In genomic region chr21:29499734-29500343, GRCh38 we compare ENCODE assay signal across 8 cellular contexts.
DNase-seq lines count a peak whose midpoint lies in the region; ATAC-seq and TF ChIP-seq lines count a peak whose summit lies in the region.

No MANE protein-coding gene starts in this region.

- no peaks in the 10 kb centered on the region for H3K9me3 ChIP-seq in HCT116 (ENCODE audit: control insufficient read depth in 1 of 2, insufficient read depth in 1 of 2, low read depth in 1 of 2, low read length in 2 of 2)

- intact Hi-C loops in HCT116 (cut with micrococcal nuclease) = loop anchor here (2.0 kb wide), 1 partner anchor 411 kb away; no protein-coding TSS in a partner anchor
- intact Hi-C loops in sciatic nerve (cut with DNase I) = no loop called here

- RAD21 ChIA-PET in HCT116 (lab: Charles Lee; ENCODE audit: low non-redundant PET in 1 of 2, low total read pairs in 2 of 2, uncharacterized antibody in 2 of 2, unreplicated experiment in 2 of 2) = no interaction called here

- POLR2A ChIA-PET in HCT116 (lab: Charles Lee) = no interaction called here
- POLR2A ChIA-PET in T-cell (lab: Charles Lee) = no interaction called here

- CTCF ChIA-PET in HCT116 (lab: Charles Lee) (interaction anchor here (0.8 to 1.7 kb wide), 4 partner anchors 10 to 95 kb away, joined by 3 to 6 read pairs (median 3); no protein-coding TSS in a partner anchor), T-cell (lab: Charles Lee) (no interaction called here)
- CTCF ChIA-PET in activated naive CD4-positive, alpha-beta T cell treated with anti-CD3 and anti-CD28 coated beads, Interleukin-2, amount 10 ng/mL, durations not matched to agents 7 days and 5 days (lab: Charles Lee) = interaction anchor here (0.9 to 1.5 kb wide), 3 partner anchors 50 to 350 kb away, joined by 3 to 4 read pairs (median 3); no protein-coding TSS in a partner anchor

- peaks cover 0 to 3% (median 2%) of the 10 kb centered on the region in 3 donors for H3K4me1 Mint-ChIP-seq in T-cell
- peaks cover 7% of the 10 kb centered on the region for H3K4me1 Mint-ChIP-seq in activated naive CD4-positive, alpha-beta T cell treated with anti-CD3 and anti-CD28 coated beads, Interleukin-2, amount 10 ng/mL, durations not matched to agents 7 days and 5 days

- H3K27me3 Mint-ChIP-seq in T-cell = no peaks in the 10 kb centered on the region
- no peaks in the 10 kb centered on the region for H3K27me3 Mint-ChIP-seq in activated naive CD4-positive, alpha-beta T cell treated with anti-CD3 and anti-CD28 coated beads, Interleukin-2, amount 10 ng/mL, durations not matched to agents 7 days and 5 days

- H3K4me2 ChIP-seq in HCT116 (ENCODE audit: low read length) = no peak overlapping the region

- H3K79me2 ChIP-seq in HCT116 (ENCODE audit: insufficient read depth, low read length) = no peaks in the 10 kb centered on the region

- H3K27me3 ChIP-seq in HCT116 (ENCODE audit: insufficient read depth, low read length) = no peaks in the 10 kb centered on the region

- peak; percentile 55 for TF ChIP-seq RAD21 in HCT116 (IDR thresholded peaks at IDR 0.05; ENCODE audit: low read depth)

- peaks cover 52% of the 10 kb centered on the region for H3K36me3 Mint-ChIP-seq in T-cell
- no peaks in the 10 kb centered on the region for H3K36me3 Mint-ChIP-seq in activated naive CD4-positive, alpha-beta T cell treated with anti-CD3 and anti-CD28 coated beads, Interleukin-2, amount 10 ng/mL, durations not matched to agents 7 days and 5 days

- no peak overlapping the region for H3K9ac ChIP-seq in HCT116 (ENCODE audit: low read length)

- H4K20me1 ChIP-seq in HCT116 (ENCODE audit: insufficient read depth) = no peaks in the 10 kb centered on the region

- peaks cover 6 to 7% (median 6%) of the 10 kb centered on the region in 3 donors for H3K9me3 Mint-ChIP-seq in T-cell
- peaks cover 5% of the 10 kb centered on the region for H3K9me3 Mint-ChIP-seq in activated naive CD4-positive, alpha-beta T cell treated with anti-CD3 and anti-CD28 coated beads, Interleukin-2, amount 10 ng/mL, durations not matched to agents 7 days and 5 days

- H3K4me3 Mint-ChIP-seq in T-cell = no peak overlapping the region
- H3K4me3 Mint-ChIP-seq in activated naive CD4-positive, alpha-beta T cell treated with anti-CD3 and anti-CD28 coated beads, Interleukin-2, amount 10 ng/mL, durations not matched to agents 7 days and 5 days = no peak overlapping the region

- H3K27ac Mint-ChIP-seq in T-cell = no peak overlapping the region
- H3K27ac Mint-ChIP-seq in activated naive CD4-positive, alpha-beta T cell treated with anti-CD3 and anti-CD28 coated beads, Interleukin-2, amount 10 ng/mL, durations not matched to agents 7 days and 5 days = no peak overlapping the region

- H3K4me3 ChIP-seq in HCT116 (replicated peaks in 1 of 2; ENCODE audit: low read depth in 1 of 2, low read length in 2 of 2) (no peak overlapping the region), fibroblast of villous mesenchyme (ENCODE audit: low read depth, low read length) (no peak overlapping the region)

- ATAC-seq in HCT116 (peak; percentile 99), T-cell (replicated peaks in 1 of 4) (no peak), HG03460 (IDR thresholded peaks at IDR 0.05; ENCODE audit: unreplicated experiment) (no peak), sciatic nerve (no peak)

- TF ChIP-seq CTCF in HCT116 (IDR thresholded peaks at IDR 0.05 in 2 of 3, conservative IDR thresholded peaks at IDR 0.05 in 1 of 3; ENCODE audit: borderline replicate concordance in 1 of 3, insufficient read depth in 1 of 3, low read depth in 2 of 3, low read length in 2 of 3) = peak; percentile 76 to 95 (median 86); a peak in 5 of 6 replicates
- TF ChIP-seq CTCF in fibroblast of villous mesenchyme (IDR thresholded peaks at IDR 0.05; ENCODE audit: insufficient read depth, low read depth, low read length) = peak; percentile 69

- peak; percentile 2 for DNase-seq in COR-L47 (lab: John Stamatoyannopoulos, UW)
- peak; percentile 32 for DNase-seq in HCT116 (ENCODE audit: low read depth, low spot score)
- peak; percentile 14 for DNase-seq in RPMI8226
- DNase-seq in fibroblast of villous mesenchyme (ENCODE audit: low read depth) = peak; percentile 48
- DNase-seq in T-cell = no peak
- DNase-seq in sciatic nerve (ENCODE audit: low spot score) = no peak
- no peak for DNase-seq in activated naive CD4-positive, alpha-beta T cell treated with anti-CD3 and anti-CD28 coated beads, Interleukin-2, amount 10 ng/mL, durations not matched to agents 7 days and 5 days

- no peaks in the 10 kb centered on the region for H3K4me1 ChIP-seq in HCT116 (ENCODE audit: control insufficient read depth in 1 of 2, insufficient read depth in 2 of 2, low read length in 2 of 2)

- H3K9me2 ChIP-seq in HCT116 (ENCODE audit: insufficient read depth) = no peaks in the 10 kb centered on the region

- H2AFZ ChIP-seq in HCT116 (ENCODE audit: low read depth, low read length, poor library complexity, severe bottlenecking) = no peak overlapping the region

- no peak overlapping the region for H3K27ac ChIP-seq in HCT116 (ENCODE audit: low read depth, low read length)

- BruUV-seq in HCT116 (replicated peaks; lab: Mats Ljungman, UMichigan) = no TSS peak

- TF ChIP-seq POLR2A in HCT116 (IDR thresholded peaks at IDR 0.05; ENCODE audit: borderline replicate concordance, extremely low read depth, insufficient read depth, insufficient read length) = no peak

- no peaks in the 10 kb centered on the region for H3K36me3 ChIP-seq in HCT116 (ENCODE audit: control insufficient read depth in 1 of 2, insufficient read depth in 2 of 2, low read length in 2 of 2)

TF ChIP-seq in HCT116, 20 proteins besides CTCF, POLR2A, EP300 and RAD21:
- TF ChIP-seq SIN3A (IDR thresholded peaks at IDR 0.05; ENCODE audit: low read depth) (no peak), TCF7L2 (IDR thresholded peaks at IDR 0.05; ENCODE audit: borderline replicate concordance, extremely low read depth, insufficient read depth, insufficient read length) (no peak), CBX3 (IDR thresholded peaks at IDR 0.05; ENCODE audit: low read depth) (no peak), MAX (IDR thresholded peaks at IDR 0.05) (no peak), POLR2AphosphoS5 (IDR thresholded peaks at IDR 0.05; ENCODE audit: low read depth, low read length) (no peak), CEBPB (IDR thresholded peaks at IDR 0.05; ENCODE audit: low read depth) (no peak), ATF3 (IDR thresholded peaks at IDR 0.05) (no peak)

Comparison
In these comparisons a context has a peak if more than half of its experiments do, and no peak if none do; other contexts are left out.
1. DNase-seq: peak in COR-L47 (single experiment), HCT116 (single experiment), RPMI8226 (single experiment) and fibroblast of villous mesenchyme (single experiment); none in T-cell (0 of 34), sciatic nerve (single experiment) and activated naive CD4-positive, alpha-beta T cell treated with anti-CD3 and anti-CD28 coated beads, Interleukin-2, amount 10 ng/mL, durations not matched to agents 7 days and 5 days (single experiment).
2. CTCF ChIA-PET loops: an anchor here in HCT116 (0.8 to 1.7 kb wide) and activated naive CD4-positive, alpha-beta T cell treated with anti-CD3 and anti-CD28 coated beads, Interleukin-2, amount 10 ng/mL, durations not matched to agents 7 days and 5 days (0.9 to 1.5 kb wide); none called in T-cell.